ENCODE assay signal across 32 cellular contexts in genomic region chr19:45879055-45879454, GRCh38. TPM values are rescaled to one million over a fixed set of nuclear protein-coding genes. Genes with fewer than 3 reads are reported as not detected.
DNase-seq lines count a peak whose midpoint lies in the region; ATAC-seq and TF ChIP-seq lines count a peak whose summit lies in the region.
"Had no signal": no experiment of that assay in that cellular context is flagged by ENCODE, and none has a peak within 500 bp of the region (broad histone marks: within the 10 kb centered on the region; RNA-seq: fewer than 3 reads in every experiment).

No MANE protein-coding gene starts in this region.

- peaks cover 0 to 4% (median 3%) of the 10 kb centered on the region in 11 experiments; a peak in 10 of 22 replicates for H3K36me3 ChIP-seq in BLaER1 treated with 17β-estradiol and CSF1 and Interleukin-3, amounts not matched to agents 10 nM and 100 nM
- H3K36me3 ChIP-seq in hepatocyte (replicated peaks; ENCODE audit: insufficient read depth, low read depth) (no peaks in the 10 kb centered on the region), osteoblast (ENCODE audit: insufficient read depth, low read length) (no peaks in the 10 kb centered on the region), GM23248 (ENCODE audit: low read depth) (no peaks in the 10 kb centered on the region)

- H3K27ac Mint-ChIP-seq in effector memory CD8-positive, alpha-beta T cell = no peak overlapping the region
- no peak overlapping the region for H3K27ac Mint-ChIP-seq in activated naive CD4-positive, alpha-beta T cell treated with anti-CD3 and anti-CD28 coated beads for 36 hours
- H3K27ac Mint-ChIP-seq: activated B cell treated with CpG ODN at 0.5 μM for 24 hours; activated naive CD8-positive, alpha-beta T cell treated with anti-CD3 and anti-CD28 coated beads, Interleukin-2, amount 50 U/mL, for 24 hours; CD8-positive, alpha-beta T cell had no signal

- no peak overlapping the region for H3K27ac ChIP-seq in BLaER1 treated with 17β-estradiol and CSF1 and Interleukin-3, amounts not matched to agents 10 nM and 100 nM
- H3K27ac ChIP-seq in hepatocyte (peak overlapping the region; percentile 84), osteoblast (ENCODE audit: low read depth, low read length) (no peak overlapping the region), GM23248 (no peak overlapping the region)
- H3K27ac ChIP-seq: dorsolateral prefrontal cortex, heart right ventricle, sigmoid colon, thyroid gland had no signal

- H3K79me2 ChIP-seq in hepatocyte (peaks cover 6% of the 10 kb centered on the region), osteoblast (ENCODE audit: insufficient read depth, low read length) (peaks cover 5% of the 10 kb centered on the region), GM23248 (ENCODE audit: insufficient read depth) (peaks cover 6% of the 10 kb centered on the region)

- 88% methylated on average over 8 of the region's 8 CpGs for WGBS in hepatocyte (ENCODE audit: low lambda C conversion rate, missing lambda C conversion rate)
- WGBS in GM23248 (ENCODE audit: low coverage in 1 of 2, low lambda C conversion rate in 2 of 2, missing lambda C conversion rate in 2 of 2), 2 experiments = 95 to 96% methylated on average over 4 to 8 of the region's 8 CpGs

- no peaks in the 10 kb centered on the region for H3K9me3 Mint-ChIP-seq in effector memory CD8-positive, alpha-beta T cell
- H3K9me3 Mint-ChIP-seq in activated naive CD4-positive, alpha-beta T cell treated with anti-CD3 and anti-CD28 coated beads for 36 hours = no peaks in the 10 kb centered on the region
- H3K9me3 Mint-ChIP-seq: activated B cell treated with CpG ODN at 0.5 μM for 24 hours; activated naive CD8-positive, alpha-beta T cell treated with anti-CD3 and anti-CD28 coated beads, Interleukin-2, amount 50 U/mL, for 24 hours; activated T-cell treated with anti-CD3 and anti-CD28 coated beads, Interleukin-2, amount 50 U/mL, for 4 hours; CD8-positive, alpha-beta T cell; neural crest cell had no signal

- DNase-seq in SK-MEL-5 (ENCODE audit: low read depth, low spot score) (peak; percentile 22), hepatocyte (ENCODE audit: low spot score) (no peak), osteoblast (ENCODE audit: insufficient read length, low spot score, missing footprints) (peak; percentile 25), omental fat pad (ENCODE audit: low spot score) (no peak), GM23248 (no peak)
- no peak for DNase-seq in effector memory CD8-positive, alpha-beta T cell
- DNase-seq in activated naive CD4-positive, alpha-beta T cell treated with anti-CD3 and anti-CD28 coated beads for 36 hours = no peak
- DNase-seq: activated B cell treated with CpG ODN at 0.5 μM for 24 hours; activated CD4-positive, alpha-beta T cell treated with anti-CD3 and anti-CD28 coated beads, Interleukin-2, amount 50 U/mL, for 1 hour; activated naive CD8-positive, alpha-beta T cell treated with anti-CD3 and anti-CD28 coated beads, Interleukin-2, amount 50 U/mL, for 24 hours; activated T-cell treated with anti-CD3 and anti-CD28 coated beads, Interleukin-2, amount 50 U/mL, for 4 hours; CD8-positive, alpha-beta T cell; DMS153; dorsolateral prefrontal cortex; HCEC 1CT; heart right ventricle; lower lobe of right lung; NCI-H146; NCI-H446; NCI-H748 treated with DMSO at 0.1 percent for 48 hours; SHP77 treated with DMSO at 0.1 percent for 48 hours; sigmoid colon; stimulated activated CD4-positive, alpha-beta T cell treated with anti-CD3 and anti-CD28 coated beads, Interleukin-12 subunit alpha, Interleukin-12 subunit beta, amount 100 ng/mL, for 4 hours; stimulated activated CD4-positive, alpha-beta T cell treated with anti-CD3 and anti-CD28 coated beads, Interleukin-2, amount 100 ng/mL, for 48 hours; SW 1271; thyroid gland had no signal

- H3K9me2 ChIP-seq in hepatocyte (replicated peaks; ENCODE audit: insufficient read depth) (no peaks in the 10 kb centered on the region), GM23248 (ENCODE audit: insufficient read depth) (no peaks in the 10 kb centered on the region)

- no peak for ATAC-seq in omental fat pad (ENCODE audit: low FRiP score)
- ATAC-seq in effector memory CD8-positive, alpha-beta T cell (replicated peaks) = no peak
- ATAC-seq: activated naive CD8-positive, alpha-beta T cell treated with anti-CD3 and anti-CD28 coated beads, Interleukin-2, amount 50 U/mL, for 24 hours; CD8-positive, alpha-beta T cell; heart right ventricle had no signal

- H3K4me1 ChIP-seq in BLaER1 treated with 17β-estradiol and CSF1 and Interleukin-3, amounts not matched to agents 10 nM and 100 nM = peaks cover 37 to 81% (median 69%) of the 10 kb centered on the region in 10 experiments
- H3K4me1 ChIP-seq in hepatocyte (ENCODE audit: insufficient read depth) (peaks cover 29% of the 10 kb centered on the region), osteoblast (ENCODE audit: insufficient read depth, low read length) (peaks cover 12% of the 10 kb centered on the region), GM23248 (ENCODE audit: insufficient read depth) (no peaks in the 10 kb centered on the region; the same call in 1 of the 2 replicates)

- peaks cover 0 to 17% (median 0%) of the 10 kb centered on the region in 11 experiments; a peak in 2 of 22 replicates for H3K27me3 ChIP-seq in BLaER1 treated with 17β-estradiol and CSF1 and Interleukin-3, amounts not matched to agents 10 nM and 100 nM
- H3K27me3 ChIP-seq in hepatocyte (no peaks in the 10 kb centered on the region), osteoblast (ENCODE audit: insufficient read depth, low read length) (peaks cover 9% of the 10 kb centered on the region), GM23248 (replicated peaks; ENCODE audit: insufficient read depth) (no peaks in the 10 kb centered on the region)
- H3K27me3 ChIP-seq: thyroid gland had no signal

- H3F3A ChIP-seq in GM23248 (ENCODE audit: insufficient read depth) = no peaks in the 10 kb centered on the region; the same call in 1 of the 2 replicates

- TF ChIP-seq CTCF in hepatocyte (IDR thresholded peaks at IDR 0.05; ENCODE audit: poor library complexity) = no peak
- no peak for TF ChIP-seq CTCF in osteoblast (IDR thresholded peaks at IDR 0.05; ENCODE audit: extremely low read depth, low read depth, low read length)
- TF ChIP-seq CTCF in omental fat pad (IDR thresholded peaks at IDR 0.05) = no peak

- peaks cover 34 to 46% of the 10 kb centered on the region in 2 donors for H3K27me3 Mint-ChIP-seq in effector memory CD8-positive, alpha-beta T cell
- peaks cover 25% of the 10 kb centered on the region for H3K27me3 Mint-ChIP-seq in activated naive CD4-positive, alpha-beta T cell treated with anti-CD3 and anti-CD28 coated beads for 36 hours (ENCODE audit: low read depth)

- intact Hi-C loops in activated naive CD4-positive, alpha-beta T cell treated with anti-CD3 and anti-CD28 coated beads for 36 hours (cut with micrococcal nuclease) = no loop called here

- peaks cover 8% of the 10 kb centered on the region for H3K36me3 Mint-ChIP-seq in effector memory CD8-positive, alpha-beta T cell (ENCODE audit: insufficient read depth)
- H3K36me3 Mint-ChIP-seq in activated naive CD4-positive, alpha-beta T cell treated with anti-CD3 and anti-CD28 coated beads for 36 hours (ENCODE audit: low read depth) = peaks cover 4% of the 10 kb centered on the region

- H3K4me2 ChIP-seq in BLaER1 treated with 17β-estradiol and CSF1 and Interleukin-3, amounts not matched to agents 10 nM and 100 nM = peak overlapping the region in 10 of 11 experiments; percentile 26 to 99 (median 98); a peak in 16 of 22 replicates
- H3K4me2 ChIP-seq in hepatocyte = no peak overlapping the region
- no peak overlapping the region for H3K4me2 ChIP-seq in osteoblast (ENCODE audit: insufficient read depth, low read length)
- no peak overlapping the region for H3K4me2 ChIP-seq in GM23248 (ENCODE audit: unreplicated experiment)

- H4K20me1 ChIP-seq in BLaER1 treated with 17β-estradiol and CSF1 and Interleukin-3, amounts not matched to agents 10 nM and 100 nM = peaks cover 11 to 32% (median 22%) of the 10 kb centered on the region in 11 experiments; a peak in 19 of 22 replicates
- peaks cover 6% of the 10 kb centered on the region for H4K20me1 ChIP-seq in hepatocyte (ENCODE audit: insufficient read depth, poor library complexity, severe bottlenecking)
- H4K20me1 ChIP-seq in osteoblast (ENCODE audit: insufficient read depth, low read length) = peaks cover 16% of the 10 kb centered on the region
- no peaks in the 10 kb centered on the region for H4K20me1 ChIP-seq in GM23248 (ENCODE audit: insufficient read depth)

- in situ Hi-C loops in SK-MEL-5 (cut with HindIII; ENCODE audit: low pct_unique_long_range_greater_than_20kb, low sequenced_read_pairs) = no loop called here
- in situ Hi-C loops in GM23248 (cut with MboI) = no loop called here

- H3K4me3 Mint-ChIP-seq in effector memory CD8-positive, alpha-beta T cell = no peak overlapping the region
- no peak overlapping the region for H3K4me3 Mint-ChIP-seq in activated naive CD4-positive, alpha-beta T cell treated with anti-CD3 and anti-CD28 coated beads for 36 hours
- H3K4me3 Mint-ChIP-seq: activated B cell treated with CpG ODN at 0.5 μM for 24 hours; activated naive CD8-positive, alpha-beta T cell treated with anti-CD3 and anti-CD28 coated beads, Interleukin-2, amount 50 U/mL, for 24 hours; activated T-cell treated with anti-CD3 and anti-CD28 coated beads, Interleukin-2, amount 50 U/mL, for 4 hours; CD8-positive, alpha-beta T cell had no signal

- CTCF ChIA-PET in activated naive CD4-positive, alpha-beta T cell treated with anti-CD3 and anti-CD28 coated beads for 36 hours (lab: Charles Lee) = interaction anchor here (0.8 kb wide), 1 partner anchor 15 kb away, joined by 3 read pairs; the partner anchor contains the start of gene FOXA3

- no peak overlapping the region for H3K4me3 ChIP-seq in BLaER1 treated with 17β-estradiol and CSF1 and Interleukin-3, amounts not matched to agents 10 nM and 100 nM
- no peak overlapping the region for H3K4me3 ChIP-seq in hepatocyte
- no peak overlapping the region for H3K4me3 ChIP-seq in osteoblast (ENCODE audit: insufficient read depth, low read length)
- no peak overlapping the region for H3K4me3 ChIP-seq in GM23248
- H3K4me3 ChIP-seq: dorsolateral prefrontal cortex, heart right ventricle, lower lobe of right lung, sigmoid colon, thyroid gland had no signal

- H3K9me3 ChIP-seq in BLaER1 treated with 17β-estradiol and CSF1 and Interleukin-3, amounts not matched to agents 10 nM and 100 nM (replicated peaks in 1 of 11) = no peaks in the 10 kb centered on the region
- H3K9me3 ChIP-seq in hepatocyte (ENCODE audit: low read depth) (no peaks in the 10 kb centered on the region), osteoblast (ENCODE audit: low read depth, low read length) (no peaks in the 10 kb centered on the region), GM23248 (ENCODE audit: low read depth) (no peaks in the 10 kb centered on the region)
- H3K9me3 ChIP-seq: heart right ventricle, lower lobe of right lung, sigmoid colon, thyroid gland had no signal

- H3K9ac ChIP-seq in BLaER1 treated with 17β-estradiol and CSF1 and Interleukin-3, amounts not matched to agents 10 nM and 100 nM = peak overlapping the region in 5 of 11 experiments; percentile 5 to 45 (median 32); a peak in 6 of 22 replicates
- H3K9ac ChIP-seq in GM23248 = no peak overlapping the region

- peaks cover 13% of the 10 kb centered on the region in 2 donors for H3K4me1 Mint-ChIP-seq in effector memory CD8-positive, alpha-beta T cell (ENCODE audit: low read depth in 2 of 2)
- peaks cover 36% of the 10 kb centered on the region for H3K4me1 Mint-ChIP-seq in activated naive CD4-positive, alpha-beta T cell treated with anti-CD3 and anti-CD28 coated beads for 36 hours (ENCODE audit: low read depth)

- no peak overlapping the region for H2AFZ ChIP-seq in hepatocyte
- H2AFZ ChIP-seq in osteoblast (ENCODE audit: low read length) = no peak overlapping the region
- no peak overlapping the region for H2AFZ ChIP-seq in GM23248

RNA-seq across cellular contexts. Expression of gene IRF2BP1, which starts 6.9 kb away (rescaled TPM):
- 20.6 and 22.9 TPM in 2 replicates for total RNA-seq in SK-MEL-5 (2014; rRNA removed; shearing (Covaris generic))
- 34.2 and 43.6 TPM in 2 replicates for polyA plus RNA-seq in SK-MEL-5 (2015; cell fraction: cytosol; rRNA removed)
- 8.4 and 9.0 TPM in 2 replicates for polyA plus RNA-seq in SK-MEL-5 (2015; cell fraction: nucleus; rRNA removed)
- total RNA-seq in hepatocyte (23.8 and 25.2 TPM in 2 replicates), osteoblast (28.6 and 35.8 TPM in 2 replicates), omental fat pad (10 to 100 TPM; 10.6 to 14.2 (median 11.2) TPM)
- polyA plus RNA-seq in hepatocyte (11.5 and 15.8 TPM in 2 replicates), GM23248 (2016; fragmentation: Nextera tagmentation; extraction: Ambion mirVana) (7.8 and 8.6 TPM in 2 replicates)
- total RNA-seq in GM23248 (2014; rRNA removed; shearing (Covaris generic)) = 39.3 and 53.8 TPM in 2 replicates
- 10 to 100 TPM; 11.4 TPM for total RNA-seq in activated naive CD4-positive, alpha-beta T cell treated with anti-CD3 and anti-CD28 coated beads for 36 hours

RNA-seq across cellular contexts. Expression of gene FOXA3, which starts 14.9 kb away (rescaled TPM):
- total RNA-seq in SK-MEL-5 (2014; rRNA removed; shearing (Covaris generic)) = 0.08 TPM in 1 of 2 replicates, not detected in the other
- polyA plus RNA-seq in SK-MEL-5 (2015; cell fraction: cytosol; rRNA removed) = not detected in 2 replicates
- polyA plus RNA-seq in SK-MEL-5 (2015; cell fraction: nucleus; rRNA removed) = not detected in 2 replicates
- total RNA-seq in hepatocyte = 14.5 and 14.6 TPM in 2 replicates
- 16.7 and 18.6 TPM in 2 replicates for polyA plus RNA-seq in hepatocyte
- not detected in 2 replicates for total RNA-seq in osteoblast
- under 1 TPM in 2 of 4 donors, not detected in 2; 0.38 to 0.79 TPM for total RNA-seq in omental fat pad
- not detected in 2 replicates for total RNA-seq in GM23248 (2014; rRNA removed; shearing (Covaris generic))
- polyA plus RNA-seq in GM23248 (2016; fragmentation: Nextera tagmentation; extraction: Ambion mirVana) = not detected in 2 replicates
- under 1 TPM in 1 of 2 experiments, not detected in 1; 0.20 TPM for total RNA-seq in activated naive CD4-positive, alpha-beta T cell treated with anti-CD3 and anti-CD28 coated beads for 36 hours
- total RNA-seq: activated B cell treated with CpG ODN at 0.5 μM for 24 hours; CD8-positive, alpha-beta T cell; frontal cortex; neural crest cell; posterior vena cava; thyroid gland had no signal

RNA-seq across cellular contexts. Expression of gene SYMPK, which starts 16.1 kb away (rescaled TPM):
- total RNA-seq in SK-MEL-5 (2014; rRNA removed; shearing (Covaris generic)) = 28.1 and 33.4 TPM in 2 replicates
- 59.5 and 59.9 TPM in 2 replicates for polyA plus RNA-seq in SK-MEL-5 (2015; cell fraction: cytosol; rRNA removed)
- 117 and 176 TPM in 2 replicates for polyA plus RNA-seq in SK-MEL-5 (2015; cell fraction: nucleus; rRNA removed)
- total RNA-seq in hepatocyte (33.8 and 41.6 TPM in 2 replicates), osteoblast (30.6 and 42.0 TPM in 2 replicates), omental fat pad (10 to 100 TPM; 17.3 to 35.2 (median 27.1) TPM)
- polyA plus RNA-seq in hepatocyte (33.4 and 39.0 TPM in 2 replicates), GM23248 (2016; fragmentation: Nextera tagmentation; extraction: Ambion mirVana) (14.8 and 17.8 TPM in 2 replicates)
- total RNA-seq in GM23248 (2014; rRNA removed; shearing (Covaris generic)) = 28.1 and 81.4 TPM in 2 replicates
- total RNA-seq in activated naive CD4-positive, alpha-beta T cell treated with anti-CD3 and anti-CD28 coated beads for 36 hours = 10 to 100 TPM; 96.9 to 97.4 TPM

RNA-seq across cellular contexts. Expression of gene MYPOP, which starts 23.4 kb away (rescaled TPM):
- 2.2 and 2.4 TPM in 2 replicates for total RNA-seq in SK-MEL-5 (2014; rRNA removed; shearing (Covaris generic))
- polyA plus RNA-seq in SK-MEL-5 (2015; cell fraction: cytosol; rRNA removed) = 10.7 and 12.3 TPM in 2 replicates
- 8.4 and 9.9 TPM in 2 replicates for polyA plus RNA-seq in SK-MEL-5 (2015; cell fraction: nucleus; rRNA removed)
- 2.4 and 3.5 TPM in 2 replicates for total RNA-seq in hepatocyte
- polyA plus RNA-seq in hepatocyte = 2.5 and 3.1 TPM in 2 replicates
- 2.1 and 3.3 TPM in 2 replicates for total RNA-seq in osteoblast
- 1 to 10 TPM; 1.3 to 6.8 (median 2.6) TPM for total RNA-seq in omental fat pad
- total RNA-seq in GM23248 (2014; rRNA removed; shearing (Covaris generic)) = 3.5 and 7.7 TPM in 2 replicates
- 1.2 and 1.6 TPM in 2 replicates for polyA plus RNA-seq in GM23248 (2016; fragmentation: Nextera tagmentation; extraction: Ambion mirVana)
- total RNA-seq in activated naive CD4-positive, alpha-beta T cell treated with anti-CD3 and anti-CD28 coated beads for 36 hours = 1 to 10 TPM; 4.5 to 4.8 TPM

RNA-seq across cellular contexts. Expression of gene NANOS2, which starts 35.5 kb away (rescaled TPM):
- not detected in 2 replicates for total RNA-seq in SK-MEL-5 (2014; rRNA removed; shearing (Covaris generic))
- polyA plus RNA-seq in SK-MEL-5 (2015; cell fraction: cytosol; rRNA removed) = not detected in 2 replicates
- not detected in 2 replicates for polyA plus RNA-seq in SK-MEL-5 (2015; cell fraction: nucleus; rRNA removed)
- total RNA-seq in hepatocyte = not detected in 2 replicates
- not detected in 2 replicates for polyA plus RNA-seq in hepatocyte
- total RNA-seq in osteoblast = not detected in 2 replicates
- not detected for total RNA-seq in omental fat pad
- not detected in 2 replicates for total RNA-seq in GM23248 (2014; rRNA removed; shearing (Covaris generic))
- polyA plus RNA-seq in GM23248 (2016; fragmentation: Nextera tagmentation; extraction: Ambion mirVana) = not detected in 2 replicates
- not detected for total RNA-seq in activated naive CD4-positive, alpha-beta T cell treated with anti-CD3 and anti-CD28 coated beads for 36 hours
- total RNA-seq: activated B cell treated with CpG ODN at 0.5 μM for 24 hours; activated T-cell treated with anti-CD3 and anti-CD28 coated beads, Interleukin-2, amount 50 U/mL, for 4 hours; CD8-positive, alpha-beta T cell; frontal cortex; heart right ventricle; kidney epithelial cell; lower lobe of right lung; mucosa of gallbladder; neural crest cell; posterior vena cava; sigmoid colon; thyroid gland had no signal
- polyA plus RNA-seq: heart right ventricle had no signal

Comparison
In these comparisons a context has a peak if more than half of its experiments do, and no peak if none do; other contexts are left out.
1. H3K4me2 ChIP-seq: peak in BLaER1 treated with 17β-estradiol and CSF1 and Interleukin-3, amounts not matched to agents 10 nM and 100 nM (10 of 11); none in hepatocyte (single experiment), osteoblast (single experiment) and GM23248 (single experiment).
2. DNase-seq: peak in SK-MEL-5 (single experiment) and osteoblast (single experiment); none in hepatocyte (single experiment), omental fat pad (single experiment), effector memory CD8-positive, alpha-beta T cell (0 of 3), GM23248 (single experiment) and activated naive CD4-positive, alpha-beta T cell treated with anti-CD3 and anti-CD28 coated beads for 36 hours (single experiment).